ENCODE assay signal across 9 cellular contexts in the genomic region with DNA sequence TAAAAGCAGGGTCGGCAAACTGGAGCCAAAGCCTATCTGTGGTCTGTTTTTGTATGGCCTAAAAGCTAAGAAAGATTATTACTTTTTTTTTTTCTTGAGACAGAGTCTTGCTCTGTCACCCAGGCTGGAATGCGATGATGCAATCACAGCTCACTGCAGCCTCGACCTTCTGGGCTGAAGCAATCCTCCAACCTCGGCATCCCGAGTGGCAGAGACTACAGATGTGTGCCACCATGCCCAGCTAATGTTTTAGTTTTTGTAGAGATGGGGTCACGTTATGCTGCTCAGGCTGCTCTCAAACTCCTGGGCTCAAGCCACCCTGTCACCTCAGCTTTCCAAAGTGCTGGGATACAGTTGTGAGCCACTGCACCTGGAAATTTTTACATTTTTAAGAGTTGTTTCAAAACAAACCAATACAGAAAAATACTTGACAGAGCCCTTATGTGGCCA. TPM values are rescaled to one million over a fixed set of nuclear protein-coding genes. Genes with fewer than 3 reads are reported as not detected.
DNase-seq lines count a peak whose midpoint lies in the region; ATAC-seq and TF ChIP-seq lines count a peak whose summit lies in the region.
"Had no signal": no experiment of that assay in that cellular context is flagged by ENCODE, and none has a peak within 500 bp of the region (broad histone marks: within the 10 kb centered on the region; RNA-seq: fewer than 3 reads in every experiment).

No MANE protein-coding gene starts in this region.

- DNase-seq in OCI-LY7 (ENCODE audit: low spot score) (no peak), fibroblast of peridontal ligament (ENCODE audit: extremely low read depth) (peak; percentile 86), retinal pigment epithelial cell (ENCODE audit: low read depth) (peak; percentile 54), NCI-H345 treated with DMSO at 0.1 percent for 48 hours (lab: John Stamatoyannopoulos, UW; ENCODE audit: unreplicated experiment) (no peak), NCI-H748 (lab: John Stamatoyannopoulos, UW; ENCODE audit: unreplicated experiment) (no peak)
- DNase-seq in natural killer cell treated with Interleukin-12 subunit alpha and Interleukin-12 subunit beta and Interleukin-15 and Interleukin-18, amount 100 ng/mL, for 72 hours (ENCODE audit: low spot score): no peak
- DNase-seq: activated CD4-positive, alpha-beta T cell treated with anti-CD3 and anti-CD28 coated beads, Interleukin-2, amount 50 U/mL, for 1 hour had no signal

- H3K9me3 Mint-ChIP-seq in natural killer cell treated with Interleukin-12 subunit alpha and Interleukin-12 subunit beta and Interleukin-15 and Interleukin-18, amount 100 ng/mL, for 72 hours: no peaks in the 10 kb centered on the region

- no peaks in the 10 kb centered on the region for H3K36me3 ChIP-seq in OCI-LY7 (ENCODE audit: insufficient read depth, low read length)

- TF ChIP-seq CTCF in OCI-LY7 (conservative IDR thresholded peaks at IDR 0.05; ENCODE audit: low read length): no peak
- no peak for TF ChIP-seq CTCF in retinal pigment epithelial cell (conservative IDR thresholded peaks at IDR 0.05; ENCODE audit: low read depth, low read length)

- H4K20me1 ChIP-seq in OCI-LY7 (ENCODE audit: insufficient read depth, low read length): no peaks in the 10 kb centered on the region

- no peaks in the 10 kb centered on the region for H3K9me2 ChIP-seq in OCI-LY7 (ENCODE audit: insufficient read depth, low read length)

- H3K4me3 Mint-ChIP-seq in natural killer cell treated with Interleukin-12 subunit alpha and Interleukin-12 subunit beta and Interleukin-15 and Interleukin-18, amount 100 ng/mL, for 72 hours: no peak overlapping the region

- CTCF ChIA-PET in OCI-LY7 (lab: Charles Lee; ENCODE audit: unreplicated experiment): no interaction called here

- H3K4me1 ChIP-seq in OCI-LY7 (ENCODE audit: insufficient read depth, low read length, poor library complexity, severe bottlenecking): no peaks in the 10 kb centered on the region

- H3K9me3 ChIP-seq in OCI-LY7 (ENCODE audit: low read length): no peaks in the 10 kb centered on the region

- no peak overlapping the region for H3K4me2 ChIP-seq in OCI-LY7 (ENCODE audit: low read length)

- H3K4me1 Mint-ChIP-seq in natural killer cell treated with Interleukin-12 subunit alpha and Interleukin-12 subunit beta and Interleukin-15 and Interleukin-18, amount 100 ng/mL, for 72 hours (ENCODE audit: low read depth in 2 of 2): no peaks in the 10 kb centered on the region

- POLR2A ChIA-PET in OCI-LY7 (lab: Charles Lee): interaction anchor here (0.6 to 3.7 kb wide), 9 partner anchors 9 to 438 kb away, joined by 3 to 14 read pairs (median 3); a partner anchor contains a TSS

- BruUV-seq in OCI-LY7 (replicated peaks; lab: Mats Ljungman, UMichigan): no TSS peak

- no peak overlapping the region for H3K27ac Mint-ChIP-seq in natural killer cell treated with Interleukin-12 subunit alpha and Interleukin-12 subunit beta and Interleukin-15 and Interleukin-18, amount 100 ng/mL, for 72 hours

- H3K36me3 Mint-ChIP-seq in natural killer cell treated with Interleukin-12 subunit alpha and Interleukin-12 subunit beta and Interleukin-15 and Interleukin-18, amount 100 ng/mL, for 72 hours: no peaks in the 10 kb centered on the region

- intact Hi-C loops in OCI-LY7 (cut with micrococcal nuclease; ENCODE audit: unreplicated experiment): no loop called here

- H3K4me3 ChIP-seq in OCI-LY7 (ENCODE audit: low read depth, low read length, poor library complexity, severe bottlenecking) (no peak overlapping the region), retinal pigment epithelial cell (ENCODE audit: low read length) (no peak overlapping the region)

- peak overlapping the region; percentile 50 for H2AFZ ChIP-seq in OCI-LY7 (ENCODE audit: low read length)

- H3K27me3 Mint-ChIP-seq in natural killer cell treated with Interleukin-12 subunit alpha and Interleukin-12 subunit beta and Interleukin-15 and Interleukin-18, amount 100 ng/mL, for 72 hours: peaks cover 0 to 2% of the 10 kb centered on the region in 2 donors

- H3K27ac ChIP-seq in OCI-LY7 (ENCODE audit: low read depth, low read length, poor library complexity, severe bottlenecking): no peak overlapping the region

- ATAC-seq in GM18502 (IDR thresholded peaks at IDR 0.05; ENCODE audit: poor library complexity, unreplicated experiment) (peak; percentile 16), GM18858 (IDR thresholded peaks at IDR 0.05; ENCODE audit: unreplicated experiment) (no peak)
- ATAC-seq in natural killer cell treated with Interleukin-12 subunit alpha and Interleukin-12 subunit beta and Interleukin-15 and Interleukin-18, amount 100 ng/mL, for 72 hours: no peak

- no peaks in the 10 kb centered on the region for H3K79me2 ChIP-seq in OCI-LY7 (ENCODE audit: insufficient read depth, low read depth, low read length)

RNA-seq across cellular contexts. Expression of a gene that starts 6.5 kb away (rescaled TPM):
- total RNA-seq in OCI-LY7 (2014; rRNA removed; shearing (Covaris generic)): 10.6 and 11.0 TPM in 2 replicates
- 21.9 and 24.0 TPM in 2 replicates for total RNA-seq in OCI-LY7 (2022)
- total RNA-seq in natural killer cell treated with Interleukin-12 subunit alpha and Interleukin-12 subunit beta and Interleukin-15 and Interleukin-18, amount 100 ng/mL, for 72 hours: 10 to 100 TPM; 22.9 to 23.6 TPM

RNA-seq across cellular contexts. Expression of a gene that starts 10.2 kb away (rescaled TPM):
- total RNA-seq in OCI-LY7 (2014; rRNA removed; shearing (Covaris generic)): 12.9 and 25.9 TPM in 2 replicates
- 47.9 and 50.0 TPM in 2 replicates for total RNA-seq in OCI-LY7 (2022)
- 10 to 100 TPM; 71.8 to 76.5 TPM for total RNA-seq in natural killer cell treated with Interleukin-12 subunit alpha and Interleukin-12 subunit beta and Interleukin-15 and Interleukin-18, amount 100 ng/mL, for 72 hours

RNA-seq across cellular contexts. Expression of a gene that starts 52.3 kb away (rescaled TPM):
- total RNA-seq in OCI-LY7 (2014; rRNA removed; shearing (Covaris generic)): 70.4 and 72.4 TPM in 2 replicates
- 77.0 and 83.3 TPM in 2 replicates for total RNA-seq in OCI-LY7 (2022)
- total RNA-seq in natural killer cell treated with Interleukin-12 subunit alpha and Interleukin-12 subunit beta and Interleukin-15 and Interleukin-18, amount 100 ng/mL, for 72 hours: 10 to 100 TPM; 60.6 to 74.0 TPM

RNA-seq across cellular contexts. Expression of a gene that starts 52.5 kb away (rescaled TPM):
- total RNA-seq in OCI-LY7 (2014; rRNA removed; shearing (Covaris generic)): 28.6 and 32.7 TPM in 2 replicates
- 82.5 TPM in 2 replicates for total RNA-seq in OCI-LY7 (2022)
- 10 to 100 TPM; 67.9 to 76.8 TPM for total RNA-seq in natural killer cell treated with Interleukin-12 subunit alpha and Interleukin-12 subunit beta and Interleukin-15 and Interleukin-18, amount 100 ng/mL, for 72 hours

Comparison
In these comparisons a context has a peak if more than half of its experiments do, and no peak if none do; other contexts are left out.
1. DNase-seq: peak in fibroblast of peridontal ligament (single experiment) and retinal pigment epithelial cell (single experiment); none in OCI-LY7 (single experiment), NCI-H345 treated with DMSO at 0.1 percent for 48 hours (single experiment), NCI-H748 (single experiment) and natural killer cell treated with Interleukin-12 subunit alpha and Interleukin-12 subunit beta and Interleukin-15 and Interleukin-18, amount 100 ng/mL, for 72 hours (single experiment).